ENCODE assay signal across 13 cellular contexts in genomic region chr11:113267536-113267935, GRCh38.
"Had no signal": no experiment of that assay in that cellular context is flagged by ENCODE, and none has a peak within 500 bp of the region (broad histone marks: within the 10 kb centered on the region; RNA-seq: fewer than 3 reads in every experiment).

No MANE protein-coding gene starts in this region.

- H3K27me3 ChIP-seq: adrenal gland, tibial artery, vagina had no signal

- DNase-seq: activated B cell treated with CpG ODN at 0.5 μM for 24 hours; activated CD4-positive, alpha-beta T cell treated with anti-CD3 and anti-CD28 coated beads, Interleukin-2, amount 10 ng/mL, durations not matched to agents 7 days and 5 days; activated naive CD4-positive, alpha-beta T cell treated with anti-CD3 and anti-CD28 coated beads, Interleukin-2, amount 50 U/mL, for 16 hours; activated T-cell treated with anti-CD3 and anti-CD28 coated beads for 4 hours; adrenal gland; foreskin melanocyte; left colon; nephron progenitor cell; stimulated activated CD4-positive, alpha-beta T cell treated with anti-CD3 and anti-CD28 coated beads, Interleukin-15, amount 100 ng/mL, for 24 hours; stimulated activated CD4-positive, alpha-beta T cell treated with anti-CD3 and anti-CD28 coated beads, Interleukin-4, amount 100 ng/mL, for 24 hours; T-helper 2 cell; tibial artery had no signal

- H3K9me3 ChIP-seq: adrenal gland, tibial artery, vagina had no signal

- H3K4me1 ChIP-seq: tibial artery, vagina had no signal

- H3K36me3 ChIP-seq: tibial artery, vagina had no signal

- H3K27ac ChIP-seq: adrenal gland, tibial artery, vagina had no signal

- H3K4me3 ChIP-seq: adrenal gland, tibial artery, vagina had no signal
